ENCODE assay signal across 8 cellular contexts in the genomic region with DNA sequence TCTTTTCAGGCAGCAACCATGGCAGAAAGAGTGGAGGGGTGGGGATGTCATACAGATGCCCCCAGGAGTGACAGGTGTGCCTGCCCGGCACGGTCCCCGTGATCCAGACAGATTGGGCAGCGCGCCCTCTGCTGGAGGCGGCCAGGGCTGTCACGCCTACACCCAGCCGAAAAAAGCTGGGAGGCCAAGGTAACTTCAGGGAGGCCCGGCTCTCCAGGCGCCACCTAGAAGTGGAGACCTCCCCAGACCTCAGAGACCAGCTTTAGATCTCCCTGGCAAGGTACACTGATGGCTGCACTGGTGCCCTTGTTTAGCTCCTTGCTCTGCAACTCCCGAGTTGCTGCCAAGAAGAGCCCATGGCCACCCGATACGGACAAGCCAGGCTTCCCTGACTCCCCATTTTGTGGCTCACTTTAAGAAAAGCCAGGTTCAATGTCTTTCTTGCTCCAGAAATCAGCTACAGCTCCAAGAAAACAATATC. TPM values are rescaled to one million over a fixed set of nuclear protein-coding genes. Genes with fewer than 3 reads are reported as not detected.
DNase-seq lines count a peak whose midpoint lies in the region; ATAC-seq lines count a peak whose summit lies in the region.

No MANE protein-coding gene starts in this region.

- DNase-seq in NCI-H187 (lab: John Stamatoyannopoulos, UW) (peak; percentile 42 to 55), NCI-H187 treated with DMSO at 0.1 percent for 48 hours (lab: John Stamatoyannopoulos, UW) (no peak), M059J (ENCODE audit: low read depth) (peak; percentile 43), T-helper 22 cell (ENCODE audit: low read depth) (peak; percentile 26), amygdala (lab: John Stamatoyannopoulos, UW) (peak in 32 of 56 donors; percentile 7 to 74 (median 32)), hypothalamus (lab: John Stamatoyannopoulos, UW) (peak in 40 of 51 donors; percentile 6 to 75 (median 42))
- DNase-seq in stimulated activated CD4-positive, alpha-beta T cell treated with anti-CD3 and anti-CD28 coated beads, Interleukin-12 subunit alpha, Interleukin-12 subunit beta, amount 100 ng/mL, for 4 hours: peak; percentile 77

- no peak for ATAC-seq in GM21786 (IDR thresholded peaks at IDR 0.05; ENCODE audit: unreplicated experiment)

RNA-seq across cellular contexts. Expression of a gene that starts 6.6 kb away (rescaled TPM):
- total RNA-seq in M059J (2014; rRNA removed; shearing (Covaris generic)): 0.84 and 2.2 TPM in 2 replicates

RNA-seq across cellular contexts. Expression of a gene that starts 10.9 kb away (rescaled TPM):
- total RNA-seq in M059J (2014; rRNA removed; shearing (Covaris generic)): 38.0 and 40.2 TPM in 2 replicates

RNA-seq across cellular contexts. Expression of a gene that starts 41.0 kb away (rescaled TPM):
- 0.25 and 2.2 TPM in 2 replicates for total RNA-seq in M059J (2014; rRNA removed; shearing (Covaris generic))

RNA-seq across cellular contexts. Expression of a gene that starts 55.3 kb away (rescaled TPM):
- total RNA-seq in M059J (2014; rRNA removed; shearing (Covaris generic)): 33.9 and 36.4 TPM in 2 replicates
